Comparison of ENCODE assay signal across 25 cellular contexts in genomic region chr13:59671853-59672252, GRCh38.
"Had no signal": no experiment of that assay in that cellular context is flagged by ENCODE, and none has a peak within 500 bp of the region (broad histone marks: within the 10 kb centered on the region; RNA-seq: fewer than 3 reads in every experiment).

No MANE protein-coding gene starts in this region.

- FAIRE-seq: keratinocyte had no signal

- H3K27ac ChIP-seq: esophagus muscularis mucosa, gastroesophageal sphincter, tibial artery, VCaP had no signal

- H3K4me1 Mint-ChIP-seq: activated naive CD4-positive, alpha-beta T cell treated with anti-CD3 and anti-CD28 coated beads, Interleukin-2, amount 50 U/mL, for 24 hours; stimulated activated effector memory CD8-positive, alpha-beta T cell treated with anti-CD3 and anti-CD28 coated beads, Interleukin-12 subunit alpha, Interleukin-12 subunit beta, amount 100 ng/mL, for 72 hours; stimulated activated naive CD8-positive, alpha-beta T cell treated with anti-CD3 and anti-CD28 coated beads, Interleukin-15, amount 100 ng/mL, for 72 hours had no signal

- H3K36me3 ChIP-seq: esophagus muscularis mucosa, gastroesophageal sphincter, tibial artery had no signal

- H3K4me3 Mint-ChIP-seq: activated CD8-positive, alpha-beta T cell treated with anti-CD3 and anti-CD28 coated beads, Interleukin-2, amount 10 ng/mL, durations not matched to agents 7 days and 5 days; activated naive CD4-positive, alpha-beta T cell treated with anti-CD3 and anti-CD28 coated beads, Interleukin-2, amount 50 U/mL, for 24 hours; activated T-helper 1 cell treated with anti-CD3 and anti-CD28 coated beads, Interleukin-12 subunit alpha, Interleukin-12 subunit beta, Interleukin-2, Interleukin-4 antibody, amounts not matched to agents 30 ng/mL and 10 ng/mL and 1 ng/mL, durations not matched to agents 14 hours and 24 hours and 36 hours; brain; effector memory CD8-positive, alpha-beta T cell; mesothelial cell of epicardium; naive thymus-derived CD8-positive, alpha-beta T cell; stimulated activated effector memory CD8-positive, alpha-beta T cell treated with anti-CD3 and anti-CD28 coated beads, Interleukin-12 subunit alpha, Interleukin-12 subunit beta, amount 100 ng/mL, for 72 hours; stimulated activated naive CD8-positive, alpha-beta T cell treated with anti-CD3 and anti-CD28 coated beads, Interleukin-15, amount 100 ng/mL, for 72 hours had no signal

- H3K27ac Mint-ChIP-seq: activated CD8-positive, alpha-beta T cell treated with anti-CD3 and anti-CD28 coated beads, Interleukin-2, amount 10 ng/mL, durations not matched to agents 7 days and 5 days; activated naive CD4-positive, alpha-beta T cell treated with anti-CD3 and anti-CD28 coated beads, Interleukin-2, amount 50 U/mL, for 24 hours; activated T-helper 1 cell treated with anti-CD3 and anti-CD28 coated beads, Interleukin-12 subunit alpha, Interleukin-12 subunit beta, Interleukin-2, Interleukin-4 antibody, amounts not matched to agents 30 ng/mL and 10 ng/mL and 1 ng/mL, durations not matched to agents 14 hours and 24 hours and 36 hours; effector memory CD8-positive, alpha-beta T cell; mesothelial cell of epicardium; naive thymus-derived CD8-positive, alpha-beta T cell; progenitor cell of endocrine pancreas; stimulated activated effector memory CD8-positive, alpha-beta T cell treated with anti-CD3 and anti-CD28 coated beads, Interleukin-12 subunit alpha, Interleukin-12 subunit beta, amount 100 ng/mL, for 72 hours; stimulated activated naive CD8-positive, alpha-beta T cell treated with anti-CD3 and anti-CD28 coated beads, Interleukin-15, amount 100 ng/mL, for 72 hours had no signal

- H3K27me3 ChIP-seq: esophagus muscularis mucosa, gastroesophageal sphincter, tibial artery had no signal

- H3K4me3 ChIP-seq: esophagus muscularis mucosa, gastroesophageal sphincter, tibial artery had no signal

- DNase-seq: activated CD4-positive, alpha-beta T cell treated with anti-CD3 and anti-CD28 coated beads, Interleukin-2, amount 50 U/mL, for 1 hour; activated CD4-positive, CD25-positive, alpha-beta regulatory T cell treated with anti-CD3 and anti-CD28 coated beads, Interleukin-2, amount 50 U/mL, for 72 hours; activated CD8-positive, alpha-beta T cell treated with anti-CD3 and anti-CD28 coated beads, Interleukin-2, amount 10 ng/mL, durations not matched to agents 7 days and 5 days; activated gamma-delta T cell treated with Interleukin-2 at 50 U/mL for 16 hours; aorta; caudate nucleus; effector memory CD8-positive, alpha-beta T cell; head of caudate nucleus; mammary epithelial cell; naive thymus-derived CD8-positive, alpha-beta T cell; stimulated activated CD4-positive, alpha-beta T cell treated with anti-CD3 and anti-CD28 coated beads, Interleukin-12 subunit alpha, Interleukin-12 subunit beta, amount 100 ng/mL, for 4 hours; stimulated activated naive CD8-positive, alpha-beta T cell treated with anti-CD3 and anti-CD28 coated beads, Interleukin-15, amount 100 ng/mL, for 72 hours; tibial artery had no signal

- H3K4me1 ChIP-seq: tibial artery had no signal

- ATAC-seq: activated CD8-positive, alpha-beta T cell treated with anti-CD3 and anti-CD28 coated beads, Interleukin-2, amount 10 ng/mL, durations not matched to agents 7 days and 5 days; effector memory CD8-positive, alpha-beta T cell; gastroesophageal sphincter; left lobe of liver; naive thymus-derived CD8-positive, alpha-beta T cell; right cardiac atrium; stimulated activated effector memory CD8-positive, alpha-beta T cell treated with anti-CD3 and anti-CD28 coated beads, Interleukin-12 subunit alpha, Interleukin-12 subunit beta, amount 100 ng/mL, for 72 hours; stimulated activated naive CD8-positive, alpha-beta T cell treated with anti-CD3 and anti-CD28 coated beads, Interleukin-15, amount 100 ng/mL, for 72 hours had no signal

- H3K36me3 Mint-ChIP-seq: activated naive CD4-positive, alpha-beta T cell treated with anti-CD3 and anti-CD28 coated beads, Interleukin-2, amount 50 U/mL, for 24 hours; brain; mesothelial cell of epicardium; naive thymus-derived CD8-positive, alpha-beta T cell; stimulated activated effector memory CD8-positive, alpha-beta T cell treated with anti-CD3 and anti-CD28 coated beads, Interleukin-12 subunit alpha, Interleukin-12 subunit beta, amount 100 ng/mL, for 72 hours had no signal

- H3K9me3 Mint-ChIP-seq: activated naive CD4-positive, alpha-beta T cell treated with anti-CD3 and anti-CD28 coated beads, Interleukin-2, amount 50 U/mL, for 24 hours; activated T-helper 1 cell treated with anti-CD3 and anti-CD28 coated beads, Interleukin-12 subunit alpha, Interleukin-12 subunit beta, Interleukin-2, Interleukin-4 antibody, amounts not matched to agents 30 ng/mL and 10 ng/mL and 1 ng/mL, durations not matched to agents 14 hours and 24 hours and 36 hours; brain; effector memory CD8-positive, alpha-beta T cell; mesothelial cell of epicardium; naive thymus-derived CD8-positive, alpha-beta T cell; stimulated activated effector memory CD8-positive, alpha-beta T cell treated with anti-CD3 and anti-CD28 coated beads, Interleukin-12 subunit alpha, Interleukin-12 subunit beta, amount 100 ng/mL, for 72 hours; stimulated activated naive CD8-positive, alpha-beta T cell treated with anti-CD3 and anti-CD28 coated beads, Interleukin-15, amount 100 ng/mL, for 72 hours had no signal

- H3K27me3 Mint-ChIP-seq: activated naive CD4-positive, alpha-beta T cell treated with anti-CD3 and anti-CD28 coated beads, Interleukin-2, amount 50 U/mL, for 24 hours; brain; effector memory CD8-positive, alpha-beta T cell; naive thymus-derived CD8-positive, alpha-beta T cell; progenitor cell of endocrine pancreas; stimulated activated naive CD8-positive, alpha-beta T cell treated with anti-CD3 and anti-CD28 coated beads, Interleukin-15, amount 100 ng/mL, for 72 hours had no signal
